In the genomic region with DNA sequence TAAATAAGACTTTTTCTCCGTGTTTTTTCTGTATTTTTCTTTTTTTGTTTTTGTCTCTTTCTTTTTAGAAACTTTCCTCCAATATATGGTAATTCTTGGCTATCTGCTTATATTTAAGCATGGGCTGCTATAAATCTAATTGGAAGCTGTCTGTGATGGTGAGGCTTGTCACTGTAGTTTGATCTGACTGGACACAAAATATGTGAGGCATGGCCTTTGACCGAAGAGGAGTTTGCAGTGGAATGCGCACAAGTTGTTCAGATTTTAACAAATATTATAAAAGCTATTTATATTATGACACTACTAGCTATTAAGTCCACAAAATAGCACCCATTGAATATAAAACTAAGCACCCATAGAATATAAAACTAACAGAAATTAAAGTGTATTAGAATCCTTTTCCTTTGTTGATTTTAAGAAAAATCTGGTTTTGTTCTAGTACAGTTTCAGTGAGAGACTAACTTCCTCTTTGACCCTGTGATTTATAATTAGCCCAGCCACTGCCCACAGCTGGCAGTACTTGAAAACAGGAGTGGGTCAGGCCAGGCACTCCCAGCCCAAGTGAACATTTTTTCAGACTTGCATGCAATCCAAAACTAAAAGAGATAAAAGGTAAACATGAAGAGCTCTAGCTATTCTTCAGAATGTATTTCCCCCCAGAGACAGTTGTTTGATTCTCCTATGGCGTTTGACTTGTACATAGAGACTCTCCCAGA, we compare ENCODE assay signal across 1 cellular context.
TF ChIP-seq lines count a peak whose summit lies in the region.

No MANE protein-coding gene starts in this region.

TF ChIP-seq in SK-N-SH treated with all-trans-retinoic acid at 6 μM for 48 hours, 23 proteins besides CTCF, POLR2A, EP300 and RAD21 (continued from another document):
- TF ChIP-seq, protein P1, sequence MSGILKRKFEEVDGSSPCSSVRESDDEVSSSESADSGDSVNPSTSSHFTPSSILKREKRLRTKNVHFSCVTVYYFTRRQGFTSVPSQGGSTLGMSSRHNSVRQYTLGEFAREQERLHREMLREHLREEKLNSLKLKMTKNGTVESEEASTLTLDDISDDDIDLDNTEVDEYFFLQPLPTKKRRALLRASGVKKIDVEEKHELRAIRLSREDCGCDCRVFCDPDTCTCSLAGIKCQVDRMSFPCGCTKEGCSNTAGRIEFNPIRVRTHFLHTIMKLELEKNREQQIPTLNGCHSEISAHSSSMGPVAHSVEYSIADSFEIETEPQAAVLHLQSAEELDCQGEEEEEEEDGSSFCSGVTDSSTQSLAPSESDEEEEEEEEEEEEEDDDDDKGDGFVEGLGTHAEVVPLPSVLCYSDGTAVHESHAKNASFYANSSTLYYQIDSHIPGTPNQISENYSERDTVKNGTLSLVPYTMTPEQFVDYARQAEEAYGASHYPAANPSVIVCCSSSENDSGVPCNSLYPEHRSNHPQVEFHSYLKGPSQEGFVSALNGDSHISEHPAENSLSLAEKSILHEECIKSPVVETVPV (CRISPR knock-in tag; IDR thresholded peaks at IDR 0.05), result no peak
